In genomic region chr3:116135462-116135861, GRCh38 we compare ENCODE assay signal across 12 cellular contexts.
DNase-seq lines count a peak whose midpoint lies in the region; ATAC-seq and TF ChIP-seq lines count a peak whose summit lies in the region.
"Had no signal": no experiment of that assay in that cellular context is flagged by ENCODE, and none has a peak within 500 bp of the region (broad histone marks: within the 10 kb centered on the region; RNA-seq: fewer than 3 reads in every experiment).

No MANE protein-coding gene starts in this region.

- WGBS in body of pancreas, 2 donors: 40 to 54% methylated on average over 4 of the region's 4 CpGs

- H3K9me3 ChIP-seq in body of pancreas: no peaks in the 10 kb centered on the region

- no peak overlapping the region for H3K4me3 ChIP-seq in body of pancreas

- no peak for ATAC-seq in body of pancreas
- ATAC-seq in sciatic nerve: peak; percentile 64
- ATAC-seq in HG02973 (IDR thresholded peaks at IDR 0.05; ENCODE audit: unreplicated experiment): no peak
- ATAC-seq in natural killer cell treated with Interleukin-12 subunit alpha and Interleukin-12 subunit beta and Interleukin-15 and Interleukin-18, amount 100 ng/mL, for 72 hours: no peak

- H3K9me3 Mint-ChIP-seq in natural killer cell treated with Interleukin-12 subunit alpha and Interleukin-12 subunit beta and Interleukin-15 and Interleukin-18, amount 100 ng/mL, for 72 hours: peaks cover 4% of the 10 kb centered on the region
- H3K9me3 Mint-ChIP-seq in CD14-positive monocyte: peaks cover 0 to 3% (median 2%) of the 10 kb centered on the region in 7 donors

- H3K36me3 Mint-ChIP-seq in natural killer cell treated with Interleukin-12 subunit alpha and Interleukin-12 subunit beta and Interleukin-15 and Interleukin-18, amount 100 ng/mL, for 72 hours: no peaks in the 10 kb centered on the region
- no peaks in the 10 kb centered on the region for H3K36me3 Mint-ChIP-seq in CD14-positive monocyte

- no peaks in the 10 kb centered on the region for H3K27me3 Mint-ChIP-seq in natural killer cell treated with Interleukin-12 subunit alpha and Interleukin-12 subunit beta and Interleukin-15 and Interleukin-18, amount 100 ng/mL, for 72 hours
- H3K27me3 Mint-ChIP-seq in CD14-positive monocyte (ENCODE audit: low read depth in 3 of 3): no peaks in the 10 kb centered on the region

- no peaks in the 10 kb centered on the region for H3K4me1 ChIP-seq in body of pancreas

- H3K4me1 Mint-ChIP-seq in natural killer cell treated with Interleukin-12 subunit alpha and Interleukin-12 subunit beta and Interleukin-15 and Interleukin-18, amount 100 ng/mL, for 72 hours (ENCODE audit: low read depth in 2 of 2): no peaks in the 10 kb centered on the region
- H3K4me1 Mint-ChIP-seq in CD14-positive monocyte: peaks cover 2% of the 10 kb centered on the region

- DNase-seq in HCEC 1CT: peak; percentile 70
- peak; percentile 12 to 40 (median 26) for DNase-seq in body of pancreas
- peak; percentile 43 for DNase-seq in inferior parietal cortex (ENCODE audit: extremely low spot score)
- DNase-seq in sciatic nerve (ENCODE audit: low spot score): no peak
- no peak for DNase-seq in natural killer cell treated with Interleukin-12 subunit alpha and Interleukin-12 subunit beta and Interleukin-15 and Interleukin-18, amount 100 ng/mL, for 72 hours (ENCODE audit: low spot score)
- no peak for DNase-seq in DMS53 treated with DMSO at 0.1 percent for 48 hours (lab: John Stamatoyannopoulos, UW; ENCODE audit: unreplicated experiment)
- no peak for DNase-seq in CD14-positive monocyte (ENCODE audit: low spot score)
- DNase-seq: activated effector memory CD4-positive, alpha-beta T cell treated with anti-CD3 and anti-CD28 coated beads, Interleukin-2, amount 50 U/mL, for 16 hours; DMS79 treated with DMSO at 0.1 percent for 48 hours; foreskin melanocyte; T-helper 2 cell had no signal

- no peak for TF ChIP-seq POLR2A in body of pancreas (IDR thresholded peaks at IDR 0.05)

- no peaks in the 10 kb centered on the region for H3K27me3 ChIP-seq in body of pancreas

- H3K4me3 Mint-ChIP-seq in natural killer cell treated with Interleukin-12 subunit alpha and Interleukin-12 subunit beta and Interleukin-15 and Interleukin-18, amount 100 ng/mL, for 72 hours: no peak overlapping the region
- no peak overlapping the region for H3K4me3 Mint-ChIP-seq in CD14-positive monocyte

- intact Hi-C loops in body of pancreas (cut with DNase I) (no loop called here), sciatic nerve (cut with DNase I) (no loop called here), CD14-positive monocyte (cut with micrococcal nuclease) (no loop called here)

- TF ChIP-seq CTCF in body of pancreas (IDR thresholded peaks at IDR 0.05): no peak
- no peak for TF ChIP-seq CTCF in CD14-positive monocyte (IDR thresholded peaks at IDR 0.05)

- no peaks in the 10 kb centered on the region for H3K36me3 ChIP-seq in body of pancreas (replicated peaks in 1 of 2; ENCODE audit: insufficient read depth in 1 of 2, low read depth in 2 of 2)

- H3K27ac ChIP-seq in body of pancreas: no peak overlapping the region

- no peak overlapping the region for H3K27ac Mint-ChIP-seq in natural killer cell treated with Interleukin-12 subunit alpha and Interleukin-12 subunit beta and Interleukin-15 and Interleukin-18, amount 100 ng/mL, for 72 hours
- H3K27ac Mint-ChIP-seq in CD14-positive monocyte: no peak overlapping the region

Comparison
In these comparisons a context has a peak if more than half of its experiments do, and no peak if none do; other contexts are left out.
1. DNase-seq: peak in HCEC 1CT (single experiment), body of pancreas (4 of 4) and inferior parietal cortex (single experiment); none in sciatic nerve (single experiment), natural killer cell treated with Interleukin-12 subunit alpha and Interleukin-12 subunit beta and Interleukin-15 and Interleukin-18, amount 100 ng/mL, for 72 hours (single experiment), DMS53 treated with DMSO at 0.1 percent for 48 hours (single experiment) and CD14-positive monocyte (single experiment).